ENCODE assay signal across 1 cellular context in the genomic region with DNA sequence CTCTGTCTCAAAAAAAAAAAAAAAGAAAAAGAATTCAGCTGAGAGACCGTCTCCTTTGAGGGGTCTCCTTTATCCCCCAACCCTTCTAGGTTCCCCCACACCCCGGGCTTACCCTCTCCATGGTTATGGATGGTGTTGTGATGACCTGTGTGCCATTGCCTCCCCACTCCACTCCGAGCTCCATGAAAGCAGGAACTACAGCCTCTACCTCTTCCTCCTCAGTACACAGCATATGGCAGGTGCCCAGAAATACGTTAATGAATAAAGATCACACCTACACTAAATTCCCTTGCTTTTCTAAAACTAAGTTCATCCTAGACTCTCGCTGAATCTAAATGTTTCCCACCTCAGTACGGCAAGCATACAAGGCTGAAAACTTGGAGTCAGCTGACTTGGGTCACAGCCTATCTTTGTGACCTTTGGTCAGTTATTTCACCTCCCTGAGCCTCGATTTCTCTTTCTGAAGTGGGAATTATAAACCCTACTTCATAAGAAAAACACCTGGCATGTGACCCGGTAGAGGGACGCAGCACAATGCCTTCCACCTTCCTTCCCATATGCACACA.
TF ChIP-seq lines count a peak whose summit lies in the region.

No MANE protein-coding gene starts in this region.

TF ChIP-seq in H1, 55 proteins besides CTCF, POLR2A, EP300 and RAD21:
- TF ChIP-seq SAP30 (IDR thresholded peaks at IDR 0.05; ENCODE audit: insufficient read depth, insufficient replicate concordance, low read length) (no peak), CREB1 (IDR thresholded peaks at IDR 0.05) (no peak), RBBP5 (IDR thresholded peaks at IDR 0.05; ENCODE audit: borderline replicate concordance, low read depth, low read length) (no peak), CBX8 (IDR thresholded peaks at IDR 0.05; ENCODE audit: borderline replicate concordance, low read depth, low read length) (no peak), ZNF274 (IDR thresholded peaks at IDR 0.05; ENCODE audit: borderline replicate concordance, extremely low read depth, low read length) (no peak), CBX5 (IDR thresholded peaks at IDR 0.05; ENCODE audit: low read depth, low read length) (no peak), HDAC6 (IDR thresholded peaks at IDR 0.05; ENCODE audit: low read depth, low read length) (no peak)
TF ChIP-seq in H1: peak in this region for 0.
